Comparison of ENCODE assay signal across 14 cellular contexts in genomic region chr10:110725809-110726641, GRCh38.
DNase-seq lines count a peak whose midpoint lies in the region; ATAC-seq and TF ChIP-seq lines count a peak whose summit lies in the region.
"Had no signal": no experiment of that assay in that cellular context is flagged by ENCODE, and none has a peak within 500 bp of the region (broad histone marks: within the 10 kb centered on the region; RNA-seq: fewer than 3 reads in every experiment).

No MANE protein-coding gene starts in this region.

- no peak overlapping the region for H3K9ac ChIP-seq in Karpas-422 (ENCODE audit: low read length)
- no peak overlapping the region for H3K9ac ChIP-seq in mammary epithelial cell (ENCODE audit: insufficient read depth, low read length)
- H3K9ac ChIP-seq in mesenchymal stem cell (ENCODE audit: low read length), result no peak overlapping the region

- H3K9me2 ChIP-seq in Karpas-422 (replicated peaks; ENCODE audit: insufficient read depth, low read length), result no peaks in the 10 kb centered on the region

- no peaks in the 10 kb centered on the region for H3K36me3 ChIP-seq in CD4-positive, alpha-beta memory T cell (ENCODE audit: insufficient read depth, low read length)
- no peaks in the 10 kb centered on the region for H3K36me3 ChIP-seq in Karpas-422 (ENCODE audit: insufficient read depth, low read length)
- H3K36me3 ChIP-seq in mammary epithelial cell (ENCODE audit: insufficient read depth, low read length), result no peaks in the 10 kb centered on the region
- no peaks in the 10 kb centered on the region for H3K36me3 ChIP-seq in mesenchymal stem cell (ENCODE audit: control insufficient read depth in 1 of 2, insufficient read depth in 2 of 2, low read depth in 1 of 2, low read length in 2 of 2)

- no peak overlapping the region for H3K18ac ChIP-seq in mesenchymal stem cell (ENCODE audit: low read depth in 1 of 2, low read length in 2 of 2)

- H4K91ac ChIP-seq in mesenchymal stem cell (ENCODE audit: low read length), result no peak overlapping the region

- DNase-seq in CD4-positive, alpha-beta memory T cell, result no peak
- DNase-seq in Karpas-422 (peak; percentile 49), mammary epithelial cell (peak; percentile 35), mesenchymal stem cell (peak; percentile 48), DMS53 treated with DMSO at 0.1 percent for 48 hours (lab: John Stamatoyannopoulos, UW; ENCODE audit: unreplicated experiment) (no peak), activated gamma-delta T cell treated with Interleukin-2 at 50 U/mL for 16 hours (no peak)
- DNase-seq in activated CD8-positive, alpha-beta memory T cell treated with anti-CD3 and anti-CD28 coated beads for 24 hours, result no peak
- DNase-seq: activated CD4-positive, alpha-beta T cell treated with anti-CD3 and anti-CD28 coated beads, Interleukin-2, amount 10 ng/mL, durations not matched to agents 7 days and 5 days; amniotic stem cell; CD8-positive, alpha-beta T cell; NCI-H1092; RPMI8226 had no signal

- H3K27ac ChIP-seq in CD4-positive, alpha-beta memory T cell (ENCODE audit: low read depth, low read length), result no peak overlapping the region
- H3K27ac ChIP-seq in Karpas-422 (ENCODE audit: low read length), result no peak overlapping the region
- H3K27ac ChIP-seq in mammary epithelial cell (ENCODE audit: insufficient read depth, low read depth, low read length), result no peak overlapping the region
- no peak overlapping the region for H3K27ac ChIP-seq in mesenchymal stem cell (ENCODE audit: low read length, poor library complexity, severe bottlenecking)
- H3K27ac ChIP-seq: epithelial cell of prostate had no signal

- no peak overlapping the region for H2BK120ac ChIP-seq in mesenchymal stem cell (ENCODE audit: low read depth, low read length)

- no peak overlapping the region for H2BK12ac ChIP-seq in mesenchymal stem cell (ENCODE audit: low read length in 2 of 2)

- no peak overlapping the region for H4K8ac ChIP-seq in mesenchymal stem cell (ENCODE audit: low read length)

- intact Hi-C loops in CD4-positive, alpha-beta memory T cell (cut with micrococcal nuclease), result no loop called here
- intact Hi-C loops in mammary epithelial cell (cut with micrococcal nuclease), result no loop called here

- peak overlapping the region in 1 of 2 experiments; percentile 5 for H3K23ac ChIP-seq in mesenchymal stem cell (ENCODE audit: low read length in 2 of 2)

- no peaks in the 10 kb centered on the region for H3K9me3 ChIP-seq in CD4-positive, alpha-beta memory T cell (ENCODE audit: control insufficient read depth in 1 of 2, low read length in 2 of 2)
- H3K9me3 ChIP-seq in Karpas-422 (ENCODE audit: low read length) (no peaks in the 10 kb centered on the region), mammary epithelial cell (replicated peaks; ENCODE audit: insufficient read depth, low read length) (no peaks in the 10 kb centered on the region), mesenchymal stem cell (ENCODE audit: control insufficient read depth, low read length) (peaks cover 4% of the 10 kb centered on the region)

- dilution Hi-C loops in mammary epithelial cell (cut with HindIII; ENCODE audit: low sequenced_read_pairs), result no loop called here

- peaks cover 38% of the 10 kb centered on the region for H3K4me1 ChIP-seq in CD4-positive, alpha-beta memory T cell (ENCODE audit: insufficient read depth, low read length)
- H3K4me1 ChIP-seq in Karpas-422 (ENCODE audit: low read length) (peaks cover 39% of the 10 kb centered on the region), mammary epithelial cell (ENCODE audit: insufficient read depth, low read length) (no peaks in the 10 kb centered on the region), mesenchymal stem cell (ENCODE audit: control insufficient read depth, insufficient read depth, low read depth, low read length) (peaks cover 5% of the 10 kb centered on the region)

- H3K4me3 Mint-ChIP-seq in CD4-positive, alpha-beta memory T cell, result peak overlapping the region in 3 of 8 donors; percentile 6 to 44 (median 15)
- H3K4me3 Mint-ChIP-seq: activated CD4-positive, alpha-beta T cell treated with anti-CD3 and anti-CD28 coated beads, Interleukin-2, amount 10 ng/mL, durations not matched to agents 7 days and 5 days had no signal

- no peak overlapping the region for H2AFZ ChIP-seq in Karpas-422 (ENCODE audit: low read length)
- no peak overlapping the region for H2AFZ ChIP-seq in mammary epithelial cell (ENCODE audit: low read depth, low read length)
- no peak overlapping the region for H2AFZ ChIP-seq in mesenchymal stem cell (ENCODE audit: low read depth, low read length)

- peak overlapping the region in 5 of 7 donors; percentile 68 to 78 (median 77) for H3K27ac Mint-ChIP-seq in CD4-positive, alpha-beta memory T cell
- H3K27ac Mint-ChIP-seq: activated CD4-positive, alpha-beta T cell treated with anti-CD3 and anti-CD28 coated beads, Interleukin-2, amount 10 ng/mL, durations not matched to agents 7 days and 5 days; CD8-positive, alpha-beta T cell had no signal

- H2BK15ac ChIP-seq in mesenchymal stem cell (ENCODE audit: low read depth, poor library complexity, severe bottlenecking), result no peak overlapping the region

- CTCF ChIA-PET in CD4-positive, alpha-beta memory T cell (lab: Charles Lee; ENCODE audit: partially characterized antibody), result interaction anchor here (1.2 kb wide), 1 partner anchor 54 kb away, joined by 4 read pairs; no protein-coding TSS in a partner anchor
- CTCF ChIA-PET in mammary epithelial cell (lab: Charles Lee; ENCODE audit: low non-redundant PET), result no interaction called here

- in situ Hi-C loops in mammary epithelial cell (cut with MboI; ENCODE audit: low sequenced_read_pairs in 2 of 2), result loop anchor here in 1 of 2 donors (25.0 kb wide), 1 partner anchor 114 kb away; no protein-coding TSS in a partner anchor

- H4K20me1 ChIP-seq in Karpas-422 (ENCODE audit: insufficient read depth, low read depth, low read length), result peaks cover 24% of the 10 kb centered on the region; the same call in 1 of the 2 replicates
- H4K20me1 ChIP-seq in mammary epithelial cell (ENCODE audit: insufficient read depth, low read length), result no peaks in the 10 kb centered on the region

- no peak overlapping the region for H3K4ac ChIP-seq in mesenchymal stem cell (ENCODE audit: low read depth in 1 of 2, low read length in 2 of 2)

- POLR2A ChIA-PET in CD4-positive, alpha-beta memory T cell (lab: Charles Lee; ENCODE audit: partially characterized antibody), result no interaction called here

- H3K4me2 ChIP-seq in Karpas-422 (ENCODE audit: low read depth, low read length, poor library complexity, severe bottlenecking) (no peak overlapping the region), mammary epithelial cell (ENCODE audit: insufficient read depth, low read depth, low read length) (no peak overlapping the region), mesenchymal stem cell (ENCODE audit: low read length, poor library complexity, severe bottlenecking) (no peak overlapping the region)

- H3K27me3 Mint-ChIP-seq in CD4-positive, alpha-beta memory T cell, result no peaks in the 10 kb centered on the region

- BruUV-seq in mammary epithelial cell (replicated peaks; lab: Mats Ljungman, UMichigan), result no TSS peak

- no peak overlapping the region for H3K14ac ChIP-seq in mesenchymal stem cell (ENCODE audit: low read length in 2 of 2)

- no peak overlapping the region for H3K4me3 ChIP-seq in CD4-positive, alpha-beta memory T cell (ENCODE audit: low read length in 2 of 2)
- H3K4me3 ChIP-seq in Karpas-422 (ENCODE audit: low read length) (no peak overlapping the region), mammary epithelial cell (replicated peaks in 1 of 3; ENCODE audit: insufficient read depth in 1 of 3, low read depth in 2 of 3, low read length in 3 of 3) (no peak overlapping the region), mesenchymal stem cell (ENCODE audit: insufficient read depth in 1 of 2, low read depth in 1 of 2, low read length in 2 of 2) (no peak overlapping the region)

- 60% methylated on average over 7 of the region's 10 CpGs for WGBS in mammary epithelial cell (ENCODE audit: low coverage, missing lambda C conversion rate)
- 63% methylated on average over 9 of the region's 10 CpGs for WGBS in mesenchymal stem cell

- TF ChIP-seq CTCF in mammary epithelial cell (conservative IDR thresholded peaks at IDR 0.05 in 1 of 2, IDR thresholded peaks at IDR 0.05 in 1 of 2; ENCODE audit: extremely low read depth in 1 of 2, insufficient read depth in 1 of 2, low read depth in 1 of 2, low read length in 2 of 2), result no peak

- H3K27me3 ChIP-seq in CD4-positive, alpha-beta memory T cell (ENCODE audit: insufficient read depth, low read length), result no peaks in the 10 kb centered on the region
- H3K27me3 ChIP-seq in Karpas-422 (ENCODE audit: low read length) (no peaks in the 10 kb centered on the region), mammary epithelial cell (ENCODE audit: insufficient read depth, low read length) (peaks cover 4% of the 10 kb centered on the region), mesenchymal stem cell (ENCODE audit: control insufficient read depth in 1 of 2, insufficient read depth in 1 of 2, low read length in 2 of 2) (peaks cover 0 to 29% of the 10 kb centered on the region in 2 experiments)

- H3K79me1 ChIP-seq in mesenchymal stem cell (replicated peaks; ENCODE audit: low read length, poor library complexity, severe bottlenecking), result no peaks in the 10 kb centered on the region

- no peak overlapping the region for H2AK5ac ChIP-seq in mesenchymal stem cell (ENCODE audit: low read length, severe bottlenecking)

- no peak overlapping the region for H2BK5ac ChIP-seq in mesenchymal stem cell (ENCODE audit: low read depth, low read length, poor library complexity, severe bottlenecking)

- H3K9me3 Mint-ChIP-seq in CD4-positive, alpha-beta memory T cell, result no peaks in the 10 kb centered on the region
- H3K9me3 Mint-ChIP-seq: CD8-positive, alpha-beta T cell had no signal

- no peaks in the 10 kb centered on the region for H3K36me3 Mint-ChIP-seq in CD4-positive, alpha-beta memory T cell
- H3K36me3 Mint-ChIP-seq: CD8-positive, alpha-beta T cell had no signal

- peaks cover 33 to 47% (median 38%) of the 10 kb centered on the region in 4 donors for H3K4me1 Mint-ChIP-seq in CD4-positive, alpha-beta memory T cell

- ATAC-seq in HG03135 (IDR thresholded peaks at IDR 0.05; ENCODE audit: unreplicated experiment), result no peak
- ATAC-seq: CD8-positive, alpha-beta T cell had no signal

- no peaks in the 10 kb centered on the region for H3K79me2 ChIP-seq in Karpas-422 (ENCODE audit: low read length)
- H3K79me2 ChIP-seq in mammary epithelial cell (ENCODE audit: insufficient read depth, low read length), result no peaks in the 10 kb centered on the region

Comparison
In these comparisons a context has a peak if more than half of its experiments do, and no peak if none do; other contexts are left out.
1. DNase-seq: peak in Karpas-422 (single experiment), mammary epithelial cell (single experiment) and mesenchymal stem cell (single experiment); none in CD4-positive, alpha-beta memory T cell (0 of 5), DMS53 treated with DMSO at 0.1 percent for 48 hours (single experiment), activated CD8-positive, alpha-beta memory T cell treated with anti-CD3 and anti-CD28 coated beads for 24 hours (single experiment) and activated gamma-delta T cell treated with Interleukin-2 at 50 U/mL for 16 hours (single experiment).